Comparison of ENCODE assay signal across 8 cellular contexts in the genomic region with DNA sequence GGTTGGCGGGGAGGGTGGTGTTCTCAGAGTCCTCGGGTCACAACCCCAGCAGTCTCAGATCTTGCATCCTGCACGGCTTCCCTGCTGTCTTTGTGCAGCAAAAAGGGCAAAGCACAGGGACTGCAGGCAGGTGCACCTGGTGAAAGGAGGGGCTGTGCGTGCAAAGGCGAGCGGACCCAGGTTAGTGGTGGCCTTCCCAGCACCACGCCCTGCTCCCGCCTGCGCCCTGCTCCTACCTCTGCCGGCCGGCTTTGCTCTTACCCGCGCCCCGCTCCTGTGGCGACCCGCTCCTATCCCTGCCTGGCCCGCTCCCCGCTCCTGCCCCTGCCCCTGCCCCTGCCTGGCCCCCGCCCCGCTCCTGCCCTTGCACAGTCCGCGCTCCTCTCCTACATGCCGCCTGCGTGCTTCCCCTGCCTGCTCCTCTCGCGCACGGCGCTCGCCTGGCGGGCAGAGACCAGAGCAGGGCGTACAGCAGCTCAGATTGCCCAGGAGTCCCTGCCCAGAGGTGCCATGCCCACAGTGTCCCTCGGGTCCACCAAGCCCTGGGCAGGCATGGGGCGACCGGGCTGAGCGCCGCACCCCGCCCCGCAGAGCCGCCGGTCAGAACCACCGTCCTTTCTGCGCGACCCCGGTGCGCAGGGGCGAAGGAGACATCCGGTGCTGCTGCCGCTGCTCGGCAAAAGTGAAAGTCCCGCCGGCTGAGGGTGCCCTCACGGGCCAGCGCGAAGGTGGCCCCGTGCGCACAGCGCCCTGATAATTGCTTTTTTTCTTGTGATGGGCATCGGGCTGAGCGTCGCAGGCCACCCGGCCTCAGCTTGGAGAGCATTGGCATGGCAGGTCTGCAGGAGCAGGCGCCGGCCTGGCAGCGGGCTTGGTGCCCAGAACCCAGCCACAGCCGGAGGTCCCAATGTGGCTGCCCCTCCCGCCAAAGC. TPM values are rescaled to one million over a fixed set of nuclear protein-coding genes. Genes with fewer than 3 reads are reported as not detected.
DNase-seq lines count a peak whose midpoint lies in the region; ATAC-seq and TF ChIP-seq lines count a peak whose summit lies in the region.
"Not testable (repeated sequence)": the region's sequence is repeated elsewhere in the genome, so short reads cannot be mapped to it uniquely, and the experiment has no call there.

No MANE protein-coding gene starts in this region.

- not testable (repeated sequence) for H3K27me3 Mint-ChIP-seq in activated T-cell treated with anti-CD3 and anti-CD28 coated beads, Interleukin-2, amount 50 U/mL, for 24 hours

- DNase-seq in RPMI8226 (peak; percentile 50), dermis blood vessel endothelial cell (peak; percentile 15), kidney tubule cell (ENCODE audit: low spot score) (peak; percentile 21), spleen (peak; percentile 85)
- DNase-seq in activated T-cell treated with anti-CD3 and anti-CD28 coated beads, Interleukin-2, amount 50 U/mL, for 24 hours: peak; percentile 58

- peak overlapping the region; percentile 76 for H3K4me3 ChIP-seq in ACC112 (ENCODE audit: low read depth, low read length)
- peak overlapping the region; percentile 20 to 72 (median 46) for H3K4me3 ChIP-seq in spleen

- not testable (repeated sequence) for H3K79me2 ChIP-seq in ACC112 (ENCODE audit: control insufficient read depth, insufficient read depth, low read length, unreplicated experiment)

- not testable (repeated sequence) for TF ChIP-seq POLR2A in spleen (IDR thresholded peaks at IDR 0.05)

- not testable (repeated sequence) for H3K27me3 ChIP-seq in ACC112 (ENCODE audit: insufficient read depth, low read length); spleen (replicated peaks in 1 of 7)

- not testable (repeated sequence) for H2AFZ ChIP-seq in ACC112 (ENCODE audit: low read length, unreplicated experiment)

- not testable (repeated sequence) for H3K27ac Mint-ChIP-seq in activated T-cell treated with anti-CD3 and anti-CD28 coated beads, Interleukin-2, amount 50 U/mL, for 24 hours

- intact Hi-C loops in spleen (cut with DNase I; ENCODE audit: low total_unique reads): not testable (repeated sequence)

- ATAC-seq in GM18498 (IDR thresholded peaks at IDR 0.05; ENCODE audit: unreplicated experiment) (peak; percentile 53), HG03025 (IDR thresholded peaks at IDR 0.05; ENCODE audit: low FRiP score, unreplicated experiment) (peak; percentile 45)

- H3K9me3 Mint-ChIP-seq in activated T-cell treated with anti-CD3 and anti-CD28 coated beads, Interleukin-2, amount 50 U/mL, for 24 hours: not testable (repeated sequence)

- H3K9me3 ChIP-seq in spleen: not testable (repeated sequence)

- WGBS in spleen, 5 donors: 8 to 18% (median 11%) methylated on average over 11 to 42 of the region's 66 CpGs; no CpG with 5 or more reads in 1 of the 5 donors

- not testable (repeated sequence) for H3K36me3 Mint-ChIP-seq in activated T-cell treated with anti-CD3 and anti-CD28 coated beads, Interleukin-2, amount 50 U/mL, for 24 hours (ENCODE audit: low read depth)

- not testable (repeated sequence) for H3K4me1 Mint-ChIP-seq in activated T-cell treated with anti-CD3 and anti-CD28 coated beads, Interleukin-2, amount 50 U/mL, for 24 hours (ENCODE audit: low read depth)

- TF ChIP-seq CTCF in spleen (IDR thresholded peaks at IDR 0.05 in 8 of 11, conservative IDR thresholded peaks at IDR 0.05 in 3 of 11): not testable (repeated sequence)

- H3K4me1 ChIP-seq in ACC112 (ENCODE audit: control insufficient read depth, insufficient read depth, low read length, unreplicated experiment): not testable (repeated sequence)
- H3K4me1 ChIP-seq in spleen: peaks cover 0 to 11% (median 2%) of the 10 kb centered on the region in 6 donors

- H3K4me3 Mint-ChIP-seq in activated T-cell treated with anti-CD3 and anti-CD28 coated beads, Interleukin-2, amount 50 U/mL, for 24 hours: peak overlapping the region; percentile 76

- H3K27ac ChIP-seq in ACC112 (ENCODE audit: low read depth, low read length): not testable (repeated sequence)
- H3K27ac ChIP-seq in spleen: peak overlapping the region in 3 of 8 donors; percentile 21 to 41 (median 30)

- H3K36me3 ChIP-seq in ACC112 (ENCODE audit: insufficient read depth, low read length); spleen: not testable (repeated sequence)

RNA-seq across cellular contexts. Expression of a gene that starts 52.0 kb away (rescaled TPM):
- total RNA-seq in dermis blood vessel endothelial cell (not detected in 2 replicates), spleen (not detected)
- polyA plus RNA-seq in spleen: not detected

Comparison
In these comparisons a context has a peak if more than half of its experiments do, and no peak if none do; other contexts are left out.
1. DNase-seq: peak in every context shown above with its lines; median percentile 85 in spleen; 58 in activated T-cell treated with anti-CD3 and anti-CD28 coated beads, Interleukin-2, amount 50 U/mL, for 24 hours; 50 in RPMI8226; 21 in kidney tubule cell; 15 in dermis blood vessel endothelial cell.